In the genomic region with DNA sequence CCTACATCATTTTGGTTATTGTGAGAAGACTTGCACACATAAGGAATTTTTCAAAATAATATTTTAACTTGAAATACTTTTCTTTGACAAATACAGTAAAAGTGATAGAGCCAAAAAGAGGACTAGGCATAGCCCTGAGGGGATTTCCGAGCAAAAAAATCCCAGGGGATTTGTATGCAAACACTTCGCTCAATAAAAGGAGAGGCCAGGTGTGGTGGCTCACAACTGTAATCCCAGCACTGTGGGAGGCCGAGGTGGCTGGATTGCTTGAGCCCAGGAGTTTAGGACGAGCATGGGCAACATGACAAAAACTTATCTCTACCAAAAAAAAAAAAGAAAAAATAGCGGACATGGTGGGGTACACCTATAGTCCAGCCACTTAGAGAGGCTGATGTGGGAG, we compare ENCODE assay signal across 17 cellular contexts.
DNase-seq lines count a peak whose midpoint lies in the region; ATAC-seq lines count a peak whose summit lies in the region.
"Had no signal": no experiment of that assay in that cellular context is flagged by ENCODE, and none has a peak within 500 bp of the region (broad histone marks: within the 10 kb centered on the region; RNA-seq: fewer than 3 reads in every experiment).

No MANE protein-coding gene starts in this region.

- H3K4me3 ChIP-seq in H7 (ENCODE audit: insufficient read depth, low read depth, low read length): no peak overlapping the region

- H3K36me3 ChIP-seq in H7 (replicated peaks; ENCODE audit: control insufficient read depth, insufficient read depth, low read length): no peaks in the 10 kb centered on the region
- H3K36me3 ChIP-seq: BE2C had no signal

- ATAC-seq in HG03571 (IDR thresholded peaks at IDR 0.05; ENCODE audit: unreplicated experiment): no peak

- peak; percentile 0 for DNase-seq in H7
- peak; percentile 73 for DNase-seq in NCI-H69 (lab: John Stamatoyannopoulos, UW)
- peak; percentile 0 for DNase-seq in iPS DF 19.7 (ENCODE audit: low read depth, low spot score)
- DNase-seq in ecto neural progenitor cell (ENCODE audit: low spot score): no peak
- no peak for DNase-seq in dedifferentiated amniotic fluid mesenchymal stem cell (ENCODE audit: extremely low spot score)
- DNase-seq in hypothalamus (lab: John Stamatoyannopoulos, UW): no peak
- DNase-seq: ACHN; BE2C; C1 segment of cervical spinal cord; CD4-positive, CD25-positive, alpha-beta regulatory T cell; CD8-positive, alpha-beta memory T cell; COR-L47; DMS 273 treated with DMSO at 0.1 percent for 48 hours; DMS53; DND-41; EL had no signal

- H3K27me3 ChIP-seq in H7 (ENCODE audit: control insufficient read depth, insufficient read depth, low read length): no peaks in the 10 kb centered on the region
- H3K27me3 ChIP-seq: BE2C had no signal

Comparison
In these comparisons a context has a peak if more than half of its experiments do, and no peak if none do; other contexts are left out.
1. DNase-seq: peak in H7 (single experiment), NCI-H69 (single experiment) and iPS DF 19.7 (single experiment); none in ecto neural progenitor cell (single experiment), dedifferentiated amniotic fluid mesenchymal stem cell (single experiment) and hypothalamus (0 of 51).